14 cellular contexts compared by ENCODE assay signal in the genomic region with DNA sequence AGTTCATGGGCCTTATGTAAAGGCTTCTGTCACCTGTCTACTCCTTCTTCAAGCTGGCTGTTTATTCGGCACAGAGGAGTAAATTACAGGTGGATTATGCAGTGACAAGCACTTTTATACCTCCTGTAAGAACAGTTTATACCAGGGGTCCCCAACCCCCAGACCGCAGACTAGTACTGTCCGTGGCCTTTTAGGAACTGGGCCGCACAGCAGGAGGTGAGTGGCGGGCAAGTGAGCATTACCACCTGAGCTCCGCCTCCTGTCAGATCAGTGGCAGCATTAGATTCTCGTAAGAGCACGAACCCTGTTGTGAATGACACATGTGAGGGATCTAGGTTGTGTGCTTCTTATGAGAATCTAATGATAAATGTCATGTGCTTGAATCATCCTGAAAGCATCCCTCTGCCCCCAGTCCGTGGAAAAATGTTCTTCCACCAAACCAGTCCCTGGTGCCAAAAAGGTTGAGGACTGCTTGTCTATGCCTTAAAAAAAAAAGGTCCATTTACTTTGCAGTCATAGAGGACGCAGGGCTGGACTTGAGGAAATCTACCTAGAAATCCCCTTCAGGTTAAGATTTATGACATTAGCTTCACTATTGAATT.
DNase-seq lines count a peak whose midpoint lies in the region; ATAC-seq lines count a peak whose summit lies in the region.
"Had no signal": no experiment of that assay in that cellular context is flagged by ENCODE, and none has a peak within 500 bp of the region (broad histone marks: within the 10 kb centered on the region; RNA-seq: fewer than 3 reads in every experiment).

No MANE protein-coding gene starts in this region.

- H3K27me3 Mint-ChIP-seq in stimulated activated naive B cell treated with anti-CD40 and anti-IgM and Interleukin-4, amounts not matched to agents 10 μg/mL and 1 μg/mL and 100 μg/mL, for 72 hours, result no peaks in the 10 kb centered on the region
- no peaks in the 10 kb centered on the region for H3K27me3 Mint-ChIP-seq in activated naive CD4-positive, alpha-beta T cell treated with anti-CD3 and anti-CD28 coated beads for 36 hours (ENCODE audit: low read depth)

- ATAC-seq in stimulated activated naive B cell treated with anti-CD40 and anti-IgM and Interleukin-4, amounts not matched to agents 10 μg/mL and 1 μg/mL and 100 μg/mL, for 72 hours (replicated peaks), result no peak

- no peaks in the 10 kb centered on the region for H3K36me3 ChIP-seq in KOPT-K1 (ENCODE audit: insufficient read depth, low read length)

- peaks cover 21 to 34% of the 10 kb centered on the region in 2 donors for H3K36me3 Mint-ChIP-seq in stimulated activated naive B cell treated with anti-CD40 and anti-IgM and Interleukin-4, amounts not matched to agents 10 μg/mL and 1 μg/mL and 100 μg/mL, for 72 hours
- H3K36me3 Mint-ChIP-seq in activated naive CD4-positive, alpha-beta T cell treated with anti-CD3 and anti-CD28 coated beads for 36 hours (ENCODE audit: low read depth), result peaks cover 22% of the 10 kb centered on the region

- CTCF ChIA-PET in activated naive CD4-positive, alpha-beta T cell treated with anti-CD3 and anti-CD28 coated beads for 36 hours (lab: Charles Lee), result interaction anchor here (0.7 to 2.8 kb wide), 2 partner anchors 11 to 35 kb away, joined by 3 to 11 read pairs; no protein-coding TSS in a partner anchor

- peak overlapping the region; percentile 73 for H3K27ac Mint-ChIP-seq in stimulated activated naive B cell treated with anti-CD40 and anti-IgM and Interleukin-4, amounts not matched to agents 10 μg/mL and 1 μg/mL and 100 μg/mL, for 72 hours
- H3K27ac Mint-ChIP-seq in activated naive CD4-positive, alpha-beta T cell treated with anti-CD3 and anti-CD28 coated beads for 36 hours, result no peak overlapping the region

- H3K4me3 Mint-ChIP-seq in stimulated activated naive B cell treated with anti-CD40 and anti-IgM and Interleukin-4, amounts not matched to agents 10 μg/mL and 1 μg/mL and 100 μg/mL, for 72 hours, result no peak overlapping the region
- H3K4me3 Mint-ChIP-seq in activated naive CD4-positive, alpha-beta T cell treated with anti-CD3 and anti-CD28 coated beads for 36 hours, result no peak overlapping the region
- H3K4me3 Mint-ChIP-seq: CD14-positive monocyte had no signal

- peaks cover 4% of the 10 kb centered on the region for H3K9me3 ChIP-seq in KOPT-K1 (ENCODE audit: insufficient read depth, low read length, poor library complexity, severe bottlenecking)

- H3K27ac ChIP-seq in KOPT-K1 (ENCODE audit: low read depth, low read length, poor library complexity, severe bottlenecking), result peak overlapping the region; percentile 60
- H3K27ac ChIP-seq in epithelial cell of prostate, result peak overlapping the region; percentile 83

- H3K9me3 Mint-ChIP-seq in stimulated activated naive B cell treated with anti-CD40 and anti-IgM and Interleukin-4, amounts not matched to agents 10 μg/mL and 1 μg/mL and 100 μg/mL, for 72 hours, result peaks cover 5 to 7% of the 10 kb centered on the region in 2 donors
- peaks cover 3% of the 10 kb centered on the region for H3K9me3 Mint-ChIP-seq in activated naive CD4-positive, alpha-beta T cell treated with anti-CD3 and anti-CD28 coated beads for 36 hours

- intact Hi-C loops in activated naive CD4-positive, alpha-beta T cell treated with anti-CD3 and anti-CD28 coated beads for 36 hours (cut with micrococcal nuclease), result loop anchor here (5.0 kb wide), 1 partner anchor 84 kb away; no protein-coding TSS in a partner anchor

- peaks cover 68 to 99% of the 10 kb centered on the region in 2 donors for H3K4me1 Mint-ChIP-seq in stimulated activated naive B cell treated with anti-CD40 and anti-IgM and Interleukin-4, amounts not matched to agents 10 μg/mL and 1 μg/mL and 100 μg/mL, for 72 hours
- H3K4me1 Mint-ChIP-seq in activated naive CD4-positive, alpha-beta T cell treated with anti-CD3 and anti-CD28 coated beads for 36 hours (ENCODE audit: low read depth), result peaks cover 76% of the 10 kb centered on the region

- DNase-seq in NCI-H146 (lab: John Stamatoyannopoulos, UW) (peak; percentile 19), NCI-H146 treated with DMSO at 0.1 percent for 48 hours (lab: John Stamatoyannopoulos, UW; ENCODE audit: unreplicated experiment) (no peak), epithelial cell of prostate (ENCODE audit: low read depth, low spot score) (no peak), SKM-1 (lab: John Stamatoyannopoulos, UW; ENCODE audit: unreplicated experiment) (no peak), inferior parietal cortex (ENCODE audit: extremely low spot score) (no peak)
- DNase-seq in stimulated activated naive B cell treated with anti-CD40 and anti-IgM and Interleukin-4, amounts not matched to agents 10 μg/mL and 1 μg/mL and 100 μg/mL, for 72 hours, result no peak
- DNase-seq in activated naive CD4-positive, alpha-beta T cell treated with anti-CD3 and anti-CD28 coated beads for 36 hours, result no peak
- DNase-seq: activated T-cell treated with anti-CD3 and anti-CD28 coated beads, Interleukin-2, amount 50 U/mL, for 1 hour; central memory CD4-positive, alpha-beta T cell; effector memory CD4-positive, alpha-beta T cell; hippocampal formation; midbrain had no signal
